ENCODE assay signal across 1 cellular context in genomic region chr2:171578156-171578803, GRCh38.
A peak's percentile ranks its signal among the peaks of the same experiment; 100 is the strongest.
TF ChIP-seq lines count a peak whose summit lies in the region.

No MANE protein-coding gene starts in this region.

TF ChIP-seq in K562, 482 proteins besides CTCF, POLR2A, EP300 and RAD21 (continued from another document and continues in another):
- peak; percentile 61; the same call in 1 of the 2 replicates for TF ChIP-seq ZBTB12 (CRISPR knock-in tag; IDR thresholded peaks at IDR 0.05)
- TF ChIP-seq ZNF41 (CRISPR knock-in tag; conservative IDR thresholded peaks at IDR 0.05) = peak; percentile 85
- peak; percentile 97 for TF ChIP-seq ZNF584 (CRISPR knock-in tag; IDR thresholded peaks at IDR 0.05; ENCODE audit: low read depth)
- peak; percentile 57 for TF ChIP-seq RFX1 (IDR thresholded peaks at IDR 0.05)
- peak; percentile 67; the same call in 1 of the 2 replicates for TF ChIP-seq ZNF354B (CRISPR knock-in tag; IDR thresholded peaks at IDR 0.05)
- TF ChIP-seq STAT5B (CRISPR knock-in tag; IDR thresholded peaks at IDR 0.05) = peak; percentile 55; the same call in 1 of the 2 replicates
- TF ChIP-seq BCL6 (CRISPR knock-in tag; IDR thresholded peaks at IDR 0.05) = peak; percentile 62; the same call in 1 of the 2 replicates
- TF ChIP-seq ETV1 (tag; conservative IDR thresholded peaks at IDR 0.05; ENCODE audit: low read depth) = peak; percentile 61
- TF ChIP-seq ID3 (CRISPR knock-in tag; IDR thresholded peaks at IDR 0.05) = peak; percentile 80
- peak; percentile 97 for TF ChIP-seq ID3 (tag; IDR thresholded peaks at IDR 0.05)
- TF ChIP-seq ZNF449 (CRISPR knock-in tag; IDR thresholded peaks at IDR 0.05) = peak; percentile 61; the same call in 1 of the 2 replicates
- no peak for TF ChIP-seq ZFP91 (CRISPR knock-in tag; IDR thresholded peaks at IDR 0.05)
- TF ChIP-seq ZBTB2 (IDR thresholded peaks at IDR 0.05) = no peak
- TF ChIP-seq ZNF175 (CRISPR knock-in tag; IDR thresholded peaks at IDR 0.05; ENCODE audit: low read depth) = peak; percentile 98
- TF ChIP-seq CXXC5 (CRISPR knock-in tag; IDR thresholded peaks at IDR 0.05) = peak; percentile 32
- TF ChIP-seq TAF7 (tag; IDR thresholded peaks at IDR 0.05) = peak; percentile 72
- no peak for TF ChIP-seq ZNF740 (CRISPR knock-in tag; IDR thresholded peaks at IDR 0.05)
- peak in 1 of 2 experiments; percentile 93; a peak in 2 of 4 replicates for TF ChIP-seq ZNF740 (tag; IDR thresholded peaks at IDR 0.05)
- no peak for TF ChIP-seq ZNF212 (CRISPR knock-in tag; IDR thresholded peaks at IDR 0.05)
- TF ChIP-seq MEF2A (IDR thresholded peaks at IDR 0.05; ENCODE audit: control insufficient read depth, low read depth, low read length) = no peak
- TF ChIP-seq DNMT1 (IDR thresholded peaks at IDR 0.05) = no peak
- peak; percentile 93 for TF ChIP-seq HDAC8 (tag; IDR thresholded peaks at IDR 0.05)
- no peak for TF ChIP-seq SLC30A9 (CRISPR knock-in tag; IDR thresholded peaks at IDR 0.05)
- peak; percentile 90 for TF ChIP-seq ZNF592 (IDR thresholded peaks at IDR 0.05)
- TF ChIP-seq PRDM10 (IDR thresholded peaks at IDR 0.05; ENCODE audit: partially characterized antibody) = no peak
- TF ChIP-seq POLR2H (tag; IDR thresholded peaks at IDR 0.05; ENCODE audit: low read depth) = no peak
- peak; percentile 80 for TF ChIP-seq ZNF197 (CRISPR knock-in tag; IDR thresholded peaks at IDR 0.05; ENCODE audit: low read depth)
- TF ChIP-seq ZNF253 (CRISPR knock-in tag; conservative IDR thresholded peaks at IDR 0.05) = 0 out of 2 replicates have a peak, but pooled peaks have one; percentile 48
- TF ChIP-seq HINFP (tag; conservative IDR thresholded peaks at IDR 0.05; ENCODE audit: low read depth) = peak; percentile 69
- peak; percentile 87; the same call in 1 of the 2 replicates for TF ChIP-seq KLF6 (CRISPR knock-in tag; IDR thresholded peaks at IDR 0.05; ENCODE audit: borderline replicate concordance)
- peak; percentile 29; the same call in 1 of the 2 replicates for TF ChIP-seq NFE2L1 (tag; IDR thresholded peaks at IDR 0.05; ENCODE audit: borderline replicate concordance, low read depth)
- no peak for TF ChIP-seq ATF1 (CRISPR knock-in tag; IDR thresholded peaks at IDR 0.05)
- peak; percentile 27; the same call in 1 of the 2 replicates for TF ChIP-seq ATF1 (tag; IDR thresholded peaks at IDR 0.05)
- TF ChIP-seq BACH1 (tag; IDR thresholded peaks at IDR 0.05) = peak; percentile 86
- TF ChIP-seq ATF4 (CRISPR knock-in tag; IDR thresholded peaks at IDR 0.05) = peak; percentile 50; the same call in 1 of the 2 replicates
- TF ChIP-seq CEBPG (CRISPR knock-in tag; IDR thresholded peaks at IDR 0.05) = no peak
- peak in 1 of 2 experiments; percentile 52; a peak in 1 of 4 replicates for TF ChIP-seq CEBPG (tag; conservative IDR thresholded peaks at IDR 0.05 in 1 of 2, IDR thresholded peaks at IDR 0.05 in 1 of 2)
- TF ChIP-seq SAFB2 (IDR thresholded peaks at IDR 0.05; ENCODE audit: borderline replicate concordance, low read depth, low read length, severe bottlenecking) = no peak
- TF ChIP-seq ZBTB9 (CRISPR knock-in tag; IDR thresholded peaks at IDR 0.05) = peak; percentile 77; the same call in 1 of the 2 replicates
- TF ChIP-seq CBFA2T2 (conservative IDR thresholded peaks at IDR 0.05) = no peak
- TF ChIP-seq MECOM (CRISPR knock-in tag; IDR thresholded peaks at IDR 0.05) = peak; percentile 87
- peak in 1 of 2 experiments; percentile 88; a peak in 2 of 4 replicates for TF ChIP-seq TEAD1 (CRISPR knock-in tag; IDR thresholded peaks at IDR 0.05)
- peak; percentile 51; the same call in 1 of the 2 replicates for TF ChIP-seq TEAD2 (tag; IDR thresholded peaks at IDR 0.05)
- TF ChIP-seq ZFPM2 (CRISPR knock-in tag; IDR thresholded peaks at IDR 0.05) = 0 out of 2 replicates have a peak, but pooled peaks have one; percentile 38
- no peak for TF ChIP-seq ZBTB1 (CRISPR knock-in tag; IDR thresholded peaks at IDR 0.05; ENCODE audit: borderline replicate concordance, low read depth)
- peak; percentile 88 for TF ChIP-seq PTRF (tag; IDR thresholded peaks at IDR 0.05)
